ENCODE assay signal across 2 cellular contexts in the genomic region with DNA sequence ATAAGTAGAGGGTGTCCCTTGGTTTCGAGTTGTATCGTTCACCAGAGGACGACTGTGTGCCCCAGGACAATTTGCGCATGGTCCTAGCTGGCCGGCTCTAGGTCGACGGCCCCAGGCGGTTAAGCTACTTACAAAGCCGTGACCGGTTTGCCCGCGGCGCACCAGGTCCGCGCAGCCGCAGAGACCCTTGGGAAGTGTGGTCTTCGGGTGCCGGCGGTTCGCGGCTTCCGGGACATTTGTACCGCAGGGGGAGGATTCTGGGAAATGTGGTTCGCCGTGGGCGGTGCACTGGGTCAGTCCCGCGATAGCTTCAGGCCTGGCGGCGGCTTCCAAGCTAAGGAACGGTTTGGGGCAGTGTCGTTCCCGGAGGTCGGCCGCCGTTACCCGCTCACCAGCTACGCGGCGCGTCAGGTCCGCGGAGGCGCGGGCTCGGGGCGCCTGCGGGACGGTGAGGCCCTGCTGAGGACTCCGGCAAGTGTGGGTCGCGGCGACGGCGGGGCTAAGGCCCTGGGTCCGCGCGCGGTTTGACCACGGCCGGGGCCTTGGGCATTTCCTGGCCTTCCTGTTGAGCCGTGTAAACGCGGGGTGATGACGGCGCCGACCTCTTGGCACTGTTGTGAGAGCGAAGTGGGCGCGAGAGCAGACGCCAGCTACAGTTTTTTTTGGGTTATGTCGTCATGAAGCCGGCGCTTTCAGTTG.
TF ChIP-seq lines count a peak whose summit lies in the region.

A gene (plus strand): TSS at position 293 of the 699 bp plus-strand sequence. CDS start 1,127 bp downstream, outside the sequence.

TF ChIP-seq in liver, 16 proteins besides CTCF, POLR2A, EP300 and RAD21 (continued from another document):
- TF ChIP-seq, protein P1, sequence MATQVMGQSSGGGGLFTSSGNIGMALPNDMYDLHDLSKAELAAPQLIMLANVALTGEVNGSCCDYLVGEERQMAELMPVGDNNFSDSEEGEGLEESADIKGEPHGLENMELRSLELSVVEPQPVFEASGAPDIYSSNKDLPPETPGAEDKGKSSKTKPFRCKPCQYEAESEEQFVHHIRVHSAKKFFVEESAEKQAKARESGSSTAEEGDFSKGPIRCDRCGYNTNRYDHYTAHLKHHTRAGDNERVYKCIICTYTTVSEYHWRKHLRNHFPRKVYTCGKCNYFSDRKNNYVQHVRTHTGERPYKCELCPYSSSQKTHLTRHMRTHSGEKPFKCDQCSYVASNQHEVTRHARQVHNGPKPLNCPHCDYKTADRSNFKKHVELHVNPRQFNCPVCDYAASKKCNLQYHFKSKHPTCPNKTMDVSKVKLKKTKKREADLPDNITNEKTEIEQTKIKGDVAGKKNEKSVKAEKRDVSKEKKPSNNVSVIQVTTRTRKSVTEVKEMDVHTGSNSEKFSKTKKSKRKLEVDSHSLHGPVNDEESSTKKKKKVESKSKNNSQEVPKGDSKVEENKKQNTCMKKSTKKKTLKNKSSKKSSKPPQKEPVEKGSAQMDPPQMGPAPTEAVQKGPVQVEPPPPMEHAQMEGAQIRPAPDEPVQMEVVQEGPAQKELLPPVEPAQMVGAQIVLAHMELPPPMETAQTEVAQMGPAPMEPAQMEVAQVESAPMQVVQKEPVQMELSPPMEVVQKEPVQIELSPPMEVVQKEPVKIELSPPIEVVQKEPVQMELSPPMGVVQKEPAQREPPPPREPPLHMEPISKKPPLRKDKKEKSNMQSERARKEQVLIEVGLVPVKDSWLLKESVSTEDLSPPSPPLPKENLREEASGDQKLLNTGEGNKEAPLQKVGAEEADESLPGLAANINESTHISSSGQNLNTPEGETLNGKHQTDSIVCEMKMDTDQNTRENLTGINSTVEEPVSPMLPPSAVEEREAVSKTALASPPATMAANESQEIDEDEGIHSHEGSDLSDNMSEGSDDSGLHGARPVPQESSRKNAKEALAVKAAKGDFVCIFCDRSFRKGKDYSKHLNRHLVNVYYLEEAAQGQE (IDR thresholded peaks at IDR 0.05): peak; percentile 39
- TF ChIP-seq HNF4A (conservative IDR thresholded peaks at IDR 0.05) (peak in 1 of 2 donors; percentile 36), HNF4G (IDR thresholded peaks at IDR 0.05) (no peak), JUND (IDR thresholded peaks at IDR 0.05) (peak in 1 of 2 donors; percentile 8), FOXA2 (IDR thresholded peaks at IDR 0.05) (peak; percentile 6), SP1 (IDR thresholded peaks at IDR 0.05) (peak; percentile 57), FOXA1 (IDR thresholded peaks at IDR 0.05) (peak; percentile 2)
- TF ChIP-seq, protein P2, sequence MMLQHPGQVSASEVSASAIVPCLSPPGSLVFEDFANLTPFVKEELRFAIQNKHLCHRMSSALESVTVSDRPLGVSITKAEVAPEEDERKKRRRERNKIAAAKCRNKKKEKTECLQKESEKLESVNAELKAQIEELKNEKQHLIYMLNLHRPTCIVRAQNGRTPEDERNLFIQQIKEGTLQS (IDR thresholded peaks at IDR 0.05): no peak
- TF ChIP-seq, protein P3, sequence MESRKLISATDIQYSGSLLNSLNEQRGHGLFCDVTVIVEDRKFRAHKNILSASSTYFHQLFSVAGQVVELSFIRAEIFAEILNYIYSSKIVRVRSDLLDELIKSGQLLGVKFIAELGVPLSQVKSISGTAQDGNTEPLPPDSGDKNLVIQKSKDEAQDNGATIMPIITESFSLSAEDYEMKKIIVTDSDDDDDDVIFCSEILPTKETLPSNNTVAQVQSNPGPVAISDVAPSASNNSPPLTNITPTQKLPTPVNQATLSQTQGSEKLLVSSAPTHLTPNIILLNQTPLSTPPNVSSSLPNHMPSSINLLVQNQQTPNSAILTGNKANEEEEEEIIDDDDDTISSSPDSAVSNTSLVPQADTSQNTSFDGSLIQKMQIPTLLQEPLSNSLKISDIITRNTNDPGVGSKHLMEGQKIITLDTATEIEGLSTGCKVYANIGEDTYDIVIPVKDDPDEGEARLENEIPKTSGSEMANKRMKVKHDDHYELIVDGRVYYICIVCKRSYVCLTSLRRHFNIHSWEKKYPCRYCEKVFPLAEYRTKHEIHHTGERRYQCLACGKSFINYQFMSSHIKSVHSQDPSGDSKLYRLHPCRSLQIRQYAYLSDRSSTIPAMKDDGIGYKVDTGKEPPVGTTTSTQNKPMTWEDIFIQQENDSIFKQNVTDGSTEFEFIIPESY (IDR thresholded peaks at IDR 0.05): peak; percentile 98

TF ChIP-seq in HepG2, 621 proteins besides CTCF, POLR2A, EP300 and RAD21 (continued from another document):
- TF ChIP-seq, protein P4, sequence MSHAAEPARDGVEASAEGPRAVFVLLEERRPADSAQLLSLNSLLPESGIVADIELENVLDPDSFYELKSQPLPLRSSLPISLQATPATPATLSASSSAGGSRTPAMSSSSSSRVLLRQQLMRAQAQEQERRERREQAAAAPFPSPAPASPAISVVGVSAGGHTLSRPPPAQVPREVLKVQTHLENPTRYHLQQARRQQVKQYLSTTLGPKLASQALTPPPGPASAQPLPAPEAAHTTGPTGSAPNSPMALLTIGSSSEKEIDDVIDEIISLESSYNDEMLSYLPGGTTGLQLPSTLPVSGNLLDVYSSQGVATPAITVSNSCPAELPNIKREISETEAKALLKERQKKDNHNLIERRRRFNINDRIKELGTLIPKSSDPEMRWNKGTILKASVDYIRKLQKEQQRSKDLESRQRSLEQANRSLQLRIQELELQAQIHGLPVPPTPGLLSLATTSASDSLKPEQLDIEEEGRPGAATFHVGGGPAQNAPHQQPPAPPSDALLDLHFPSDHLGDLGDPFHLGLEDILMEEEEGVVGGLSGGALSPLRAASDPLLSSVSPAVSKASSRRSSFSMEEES (CRISPR knock-in tag; IDR thresholded peaks at IDR 0.05): no peak
- TF ChIP-seq, protein P5, sequence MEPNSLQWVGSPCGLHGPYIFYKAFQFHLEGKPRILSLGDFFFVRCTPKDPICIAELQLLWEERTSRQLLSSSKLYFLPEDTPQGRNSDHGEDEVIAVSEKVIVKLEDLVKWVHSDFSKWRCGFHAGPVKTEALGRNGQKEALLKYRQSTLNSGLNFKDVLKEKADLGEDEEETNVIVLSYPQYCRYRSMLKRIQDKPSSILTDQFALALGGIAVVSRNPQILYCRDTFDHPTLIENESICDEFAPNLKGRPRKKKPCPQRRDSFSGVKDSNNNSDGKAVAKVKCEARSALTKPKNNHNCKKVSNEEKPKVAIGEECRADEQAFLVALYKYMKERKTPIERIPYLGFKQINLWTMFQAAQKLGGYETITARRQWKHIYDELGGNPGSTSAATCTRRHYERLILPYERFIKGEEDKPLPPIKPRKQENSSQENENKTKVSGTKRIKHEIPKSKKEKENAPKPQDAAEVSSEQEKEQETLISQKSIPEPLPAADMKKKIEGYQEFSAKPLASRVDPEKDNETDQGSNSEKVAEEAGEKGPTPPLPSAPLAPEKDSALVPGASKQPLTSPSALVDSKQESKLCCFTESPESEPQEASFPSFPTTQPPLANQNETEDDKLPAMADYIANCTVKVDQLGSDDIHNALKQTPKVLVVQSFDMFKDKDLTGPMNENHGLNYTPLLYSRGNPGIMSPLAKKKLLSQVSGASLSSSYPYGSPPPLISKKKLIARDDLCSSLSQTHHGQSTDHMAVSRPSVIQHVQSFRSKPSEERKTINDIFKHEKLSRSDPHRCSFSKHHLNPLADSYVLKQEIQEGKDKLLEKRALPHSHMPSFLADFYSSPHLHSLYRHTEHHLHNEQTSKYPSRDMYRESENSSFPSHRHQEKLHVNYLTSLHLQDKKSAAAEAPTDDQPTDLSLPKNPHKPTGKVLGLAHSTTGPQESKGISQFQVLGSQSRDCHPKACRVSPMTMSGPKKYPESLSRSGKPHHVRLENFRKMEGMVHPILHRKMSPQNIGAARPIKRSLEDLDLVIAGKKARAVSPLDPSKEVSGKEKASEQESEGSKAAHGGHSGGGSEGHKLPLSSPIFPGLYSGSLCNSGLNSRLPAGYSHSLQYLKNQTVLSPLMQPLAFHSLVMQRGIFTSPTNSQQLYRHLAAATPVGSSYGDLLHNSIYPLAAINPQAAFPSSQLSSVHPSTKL (CRISPR knock-in tag; IDR thresholded peaks at IDR 0.05): no peak
- TF ChIP-seq, protein P6, sequence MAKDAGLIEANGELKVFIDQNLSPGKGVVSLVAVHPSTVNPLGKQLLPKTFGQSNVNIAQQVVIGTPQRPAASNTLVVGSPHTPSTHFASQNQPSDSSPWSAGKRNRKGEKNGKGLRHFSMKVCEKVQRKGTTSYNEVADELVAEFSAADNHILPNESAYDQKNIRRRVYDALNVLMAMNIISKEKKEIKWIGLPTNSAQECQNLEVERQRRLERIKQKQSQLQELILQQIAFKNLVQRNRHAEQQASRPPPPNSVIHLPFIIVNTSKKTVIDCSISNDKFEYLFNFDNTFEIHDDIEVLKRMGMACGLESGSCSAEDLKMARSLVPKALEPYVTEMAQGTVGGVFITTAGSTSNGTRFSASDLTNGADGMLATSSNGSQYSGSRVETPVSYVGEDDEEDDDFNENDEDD (CRISPR knock-in tag; IDR thresholded peaks at IDR 0.05; ENCODE audit: borderline replicate concordance): no peak
- TF ChIP-seq ZFY (CRISPR knock-in tag; IDR thresholded peaks at IDR 0.05): no peak
- TF ChIP-seq, protein P7, sequence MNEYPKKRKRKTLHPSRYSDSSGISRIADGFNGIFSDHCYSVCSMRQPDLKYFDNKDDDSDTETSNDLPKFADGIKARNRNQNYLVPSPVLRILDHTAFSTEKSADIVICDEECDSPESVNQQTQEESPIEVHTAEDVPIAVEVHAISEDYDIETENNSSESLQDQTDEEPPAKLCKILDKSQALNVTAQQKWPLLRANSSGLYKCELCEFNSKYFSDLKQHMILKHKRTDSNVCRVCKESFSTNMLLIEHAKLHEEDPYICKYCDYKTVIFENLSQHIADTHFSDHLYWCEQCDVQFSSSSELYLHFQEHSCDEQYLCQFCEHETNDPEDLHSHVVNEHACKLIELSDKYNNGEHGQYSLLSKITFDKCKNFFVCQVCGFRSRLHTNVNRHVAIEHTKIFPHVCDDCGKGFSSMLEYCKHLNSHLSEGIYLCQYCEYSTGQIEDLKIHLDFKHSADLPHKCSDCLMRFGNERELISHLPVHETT (CRISPR knock-in tag; conservative IDR thresholded peaks at IDR 0.05): no peak
- TF ChIP-seq SP1 (IDR thresholded peaks at IDR 0.05): no peak
- no peak for TF ChIP-seq SP1 (CRISPR knock-in tag; IDR thresholded peaks at IDR 0.05)
- no peak for TF ChIP-seq ZNF883 (CRISPR knock-in tag; IDR thresholded peaks at IDR 0.05; ENCODE audit: not compliant biosample characterization)
